In genomic region chr5:52544738-52545137, GRCh38 we compare ENCODE assay signal across 25 cellular contexts.
"Had no signal": no experiment of that assay in that cellular context is flagged by ENCODE, and none has a peak within 500 bp of the region (broad histone marks: within the 10 kb centered on the region; RNA-seq: fewer than 3 reads in every experiment).

No MANE protein-coding gene starts in this region.

- H3K4me3 ChIP-seq: left ventricle myocardium inferior, lung, ovary, right atrium auricular region, right lobe of liver, smooth muscle cell, stomach, testis, thyroid gland, transverse colon, upper lobe of left lung, vagina had no signal

- DNase-seq: islet precursor cell; left ventricle myocardium inferior; mesendoderm; naive B cell; natural killer cell; nephron progenitor cell; ovary; right lobe of liver; stimulated activated CD4-positive, alpha-beta T cell treated with anti-CD3 and anti-CD28 coated beads, Interleukin-1b, Interleukin-23, amount 100 ng/mL, for 48 hours; stimulated activated CD4-positive, alpha-beta T cell treated with anti-CD3 and anti-CD28 coated beads, Interleukin-2, amount 100 ng/mL, for 48 hours; stimulated activated CD4-positive, alpha-beta T cell treated with anti-CD3 and anti-CD28 coated beads, Interleukin-4, amount 100 ng/mL, for 4 hours; stimulated activated CD8-positive, alpha-beta memory T cell treated with anti-CD3 and anti-CD28 coated beads, Interleukin-4, amount 100 ng/mL, for 48 hours; stimulated activated naive B cell treated with anti-CD40 and anti-IgM and Interleukin-4, amounts not matched to agents 10 μg/mL and 1 μg/mL and 100 μg/mL, for 72 hours; stimulated activated naive CD8-positive, alpha-beta T cell treated with anti-CD3 and anti-CD28 coated beads, Interleukin-15, Interleukin-2, amounts not matched to agents 100 U/mL and 50 U/mL, for 24 hours; stomach; testis; thyroid gland; transverse colon; upper lobe of left lung had no signal

- H3K27ac Mint-ChIP-seq: mesothelial cell of epicardium; naive B cell; natural killer cell; nephron progenitor cell; progenitor cell of endocrine pancreas; stimulated activated naive B cell treated with anti-CD40 and anti-IgM and Interleukin-4, amounts not matched to agents 10 μg/mL and 1 μg/mL and 100 μg/mL, for 72 hours had no signal

- H3K27me3 Mint-ChIP-seq: naive B cell; progenitor cell of endocrine pancreas; stimulated activated naive B cell treated with anti-CD40 and anti-IgM and Interleukin-4, amounts not matched to agents 10 μg/mL and 1 μg/mL and 100 μg/mL, for 72 hours had no signal

- H3K4me3 Mint-ChIP-seq: mesothelial cell of epicardium; naive B cell; natural killer cell; nephron progenitor cell; stimulated activated naive B cell treated with anti-CD40 and anti-IgM and Interleukin-4, amounts not matched to agents 10 μg/mL and 1 μg/mL and 100 μg/mL, for 72 hours had no signal

- H3K4me1 Mint-ChIP-seq: mesothelial cell of epicardium; naive B cell; natural killer cell; nephron progenitor cell; stimulated activated naive B cell treated with anti-CD40 and anti-IgM and Interleukin-4, amounts not matched to agents 10 μg/mL and 1 μg/mL and 100 μg/mL, for 72 hours had no signal

- ATAC-seq: natural killer cell; right lobe of liver; stimulated activated naive B cell treated with anti-CD40 and anti-IgM and Interleukin-4, amounts not matched to agents 10 μg/mL and 1 μg/mL and 100 μg/mL, for 72 hours; stimulated activated naive CD8-positive, alpha-beta T cell treated with anti-CD3 and anti-CD28 coated beads, Interleukin-15, Interleukin-2, amounts not matched to agents 100 U/mL and 50 U/mL, for 24 hours had no signal

- H3K36me3 Mint-ChIP-seq: mesothelial cell of epicardium; naive B cell; natural killer cell; stimulated activated naive B cell treated with anti-CD40 and anti-IgM and Interleukin-4, amounts not matched to agents 10 μg/mL and 1 μg/mL and 100 μg/mL, for 72 hours had no signal
